In the genomic region with DNA sequence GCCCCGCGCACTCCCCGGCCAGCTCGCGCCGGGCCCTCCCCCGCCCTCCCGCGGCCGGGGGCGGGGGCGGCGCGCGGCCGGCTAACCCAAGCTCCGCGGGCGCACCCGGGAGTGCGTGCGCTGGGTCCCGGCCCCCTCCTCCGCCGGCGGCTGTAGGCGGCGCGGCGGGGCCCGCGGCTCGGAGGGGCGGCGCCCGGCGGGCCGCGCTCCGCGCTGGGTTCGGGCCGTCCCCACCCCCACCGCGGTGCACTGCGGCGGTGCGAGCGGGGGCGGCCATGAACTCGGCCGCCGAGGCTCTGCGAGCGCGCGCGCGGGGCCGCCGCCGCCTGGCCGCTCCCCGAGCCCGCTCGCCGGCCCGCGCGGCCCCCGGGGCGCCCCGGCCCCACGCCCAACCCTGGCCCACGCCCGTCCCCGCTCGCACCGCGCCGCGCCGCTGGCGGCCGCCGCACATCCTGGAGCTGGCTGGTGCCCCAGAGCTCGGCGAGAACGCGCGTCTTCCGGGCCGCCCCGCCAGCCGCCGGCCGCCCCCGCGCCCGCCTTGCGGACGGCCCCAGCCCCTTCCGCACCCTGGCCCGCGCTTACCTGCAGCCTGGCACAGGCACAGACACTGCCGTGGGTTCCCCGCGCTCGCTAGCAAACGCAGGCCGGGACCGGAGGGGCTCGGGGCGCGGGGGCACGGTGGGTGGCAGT, we compare ENCODE assay signal across 8 cellular contexts. TPM values are rescaled to one million over a fixed set of nuclear protein-coding genes. Genes with fewer than 3 reads are reported as not detected.
DNase-seq lines count a peak whose midpoint lies in the region; ATAC-seq and TF ChIP-seq lines count a peak whose summit lies in the region.

A gene with protein sequence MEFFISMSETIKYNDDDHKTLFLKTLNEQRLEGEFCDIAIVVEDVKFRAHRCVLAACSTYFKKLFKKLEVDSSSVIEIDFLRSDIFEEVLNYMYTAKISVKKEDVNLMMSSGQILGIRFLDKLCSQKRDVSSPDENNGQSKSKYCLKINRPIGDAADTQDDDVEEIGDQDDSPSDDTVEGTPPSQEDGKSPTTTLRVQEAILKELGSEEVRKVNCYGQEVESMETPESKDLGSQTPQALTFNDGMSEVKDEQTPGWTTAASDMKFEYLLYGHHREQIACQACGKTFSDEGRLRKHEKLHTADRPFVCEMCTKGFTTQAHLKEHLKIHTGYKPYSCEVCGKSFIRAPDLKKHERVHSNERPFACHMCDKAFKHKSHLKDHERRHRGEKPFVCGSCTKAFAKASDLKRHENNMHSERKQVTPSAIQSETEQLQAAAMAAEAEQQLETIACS (minus strand): TSS at position 496 of the 690 bp plus-strand sequence. CDS start 2,480 bp downstream, outside the sequence.

- no peak for TF ChIP-seq CTCF in epithelial cell of esophagus (IDR thresholded peaks at IDR 0.05; ENCODE audit: insufficient read depth, low read depth, low read length, missing control alignments)

- ATAC-seq in GM18502 (IDR thresholded peaks at IDR 0.05; ENCODE audit: poor library complexity, unreplicated experiment) = peak; percentile 37
- ATAC-seq in HG02973 (IDR thresholded peaks at IDR 0.05; ENCODE audit: unreplicated experiment) = peak; percentile 32

- H3K27me3 ChIP-seq in mononuclear cell (ENCODE audit: insufficient read depth, low read length) = peaks cover 2% of the 10 kb centered on the region

- peaks cover 25% of the 10 kb centered on the region for H3K4me1 ChIP-seq in mononuclear cell (ENCODE audit: insufficient read depth, low read length)

- H3K9me3 ChIP-seq in mononuclear cell (ENCODE audit: low read depth, low read length) = no peaks in the 10 kb centered on the region

- peak; percentile 82 for DNase-seq in 8988T
- DNase-seq in NCI-H510A (lab: John Stamatoyannopoulos, UW) = peak; percentile 78
- peak; percentile 41 for DNase-seq in activated T-cell treated with anti-CD3 and anti-CD28 coated beads for 4 hours
- DNase-seq in epithelial cell of esophagus (ENCODE audit: low read depth) = peak; percentile 63
- DNase-seq in stimulated activated CD8-positive, alpha-beta memory T cell treated with anti-CD3 and anti-CD28 coated beads, Interleukin-4, amount 100 ng/mL, for 24 hours (ENCODE audit: low read depth) = peak; percentile 61

- H3K4me3 ChIP-seq in epithelial cell of esophagus (ENCODE audit: low read length) (peak within 1 kb of the TSS; percentile 72), mononuclear cell (ENCODE audit: low read length) (peak within 1 kb of the TSS; percentile 84)

RNA-seq across cellular contexts. Expression of the gene that starts here (rescaled TPM):
- total RNA-seq in mononuclear cell = 28.7 TPM

Comparison
In these comparisons a context has a peak if more than half of its experiments do, and no peak if none do; other contexts are left out.
1. Peak in every context shown above with its lines: DNase-seq, ATAC-seq and H3K4me3 ChIP-seq.